In genomic region chr1:87284456-87285240, GRCh38 we compare ENCODE assay signal across 20 cellular contexts.
"Had no signal": no experiment of that assay in that cellular context is flagged by ENCODE, and none has a peak within 500 bp of the region (broad histone marks: within the 10 kb centered on the region; RNA-seq: fewer than 3 reads in every experiment).

No MANE protein-coding gene starts in this region.

- H3K4me3 ChIP-seq: breast epithelium, gastrocnemius medialis, heart left ventricle, lung, ovary, right lobe of liver, suprapubic skin had no signal

- ATAC-seq: gastrocnemius medialis; heart left ventricle; right lobe of liver; stimulated activated naive CD8-positive, alpha-beta T cell treated with anti-CD3 and anti-CD28 coated beads, Interleukin-15, Interleukin-2, amounts not matched to agents 100 U/mL and 50 U/mL, for 24 hours; T-helper 17 cell had no signal

- H3K4me3 Mint-ChIP-seq: activated B cell treated with CpG ODN at 0.5 μM for 24 hours; activated CD4-positive, alpha-beta T cell treated with anti-CD3 and anti-CD28 coated beads, Interleukin-2, amount 10 ng/mL, durations not matched to agents 7 days and 5 days; activated naive CD8-positive, alpha-beta T cell treated with anti-CD3 and anti-CD28 coated beads, Interleukin-2, amount 10 ng/mL, durations not matched to agents 7 days and 5 days; activated T-helper 1 cell treated with anti-CD3 and anti-CD28 coated beads, Interleukin-12 subunit alpha, Interleukin-12 subunit beta, Interleukin-2, Interleukin-4 antibody, amounts not matched to agents 30 ng/mL and 10 ng/mL and 1 ng/mL, durations not matched to agents 14 hours and 24 hours and 36 hours; neural crest cell; T-helper 17 cell; type B pancreatic cell had no signal

- H3K36me3 Mint-ChIP-seq: activated naive CD8-positive, alpha-beta T cell treated with anti-CD3 and anti-CD28 coated beads, Interleukin-2, amount 10 ng/mL, durations not matched to agents 7 days and 5 days; type B pancreatic cell had no signal

- H3K4me1 Mint-ChIP-seq: activated B cell treated with CpG ODN at 0.5 μM for 24 hours; activated CD4-positive, alpha-beta T cell treated with anti-CD3 and anti-CD28 coated beads, Interleukin-2, amount 10 ng/mL, durations not matched to agents 7 days and 5 days; activated naive CD8-positive, alpha-beta T cell treated with anti-CD3 and anti-CD28 coated beads, Interleukin-2, amount 10 ng/mL, durations not matched to agents 7 days and 5 days had no signal

- H3K27ac Mint-ChIP-seq: activated B cell treated with CpG ODN at 0.5 μM for 24 hours; activated CD4-positive, alpha-beta T cell treated with anti-CD3 and anti-CD28 coated beads, Interleukin-2, amount 10 ng/mL, durations not matched to agents 7 days and 5 days; activated naive CD8-positive, alpha-beta T cell treated with anti-CD3 and anti-CD28 coated beads, Interleukin-2, amount 10 ng/mL, durations not matched to agents 7 days and 5 days; activated T-helper 1 cell treated with anti-CD3 and anti-CD28 coated beads, Interleukin-12 subunit alpha, Interleukin-12 subunit beta, Interleukin-2, Interleukin-4 antibody, amounts not matched to agents 30 ng/mL and 10 ng/mL and 1 ng/mL, durations not matched to agents 14 hours and 24 hours and 36 hours; T-helper 17 cell; type B pancreatic cell had no signal

- DNase-seq: activated B cell treated with CpG ODN at 0.5 μM for 24 hours; activated CD4-positive, alpha-beta T cell treated with anti-CD3 and anti-CD28 coated beads, Interleukin-2, amount 10 ng/mL, durations not matched to agents 7 days and 5 days; activated naive CD4-positive, alpha-beta T cell; activated naive CD8-positive, alpha-beta T cell treated with anti-CD3 and anti-CD28 coated beads, Interleukin-2, amount 10 ng/mL, durations not matched to agents 7 days and 5 days; anterior cingulate cortex; cerebellar nuclear complex; dermis blood vessel endothelial cell; gastrocnemius medialis; heart left ventricle; ovary; right lobe of liver; stimulated activated naive CD8-positive, alpha-beta T cell treated with anti-CD3 and anti-CD28 coated beads, Interleukin-15, Interleukin-2, amounts not matched to agents 100 U/mL and 50 U/mL, for 24 hours; T-helper 17 cell had no signal

- H3K4me1 ChIP-seq: breast epithelium, right lobe of liver, suprapubic skin had no signal

- H3K27me3 ChIP-seq: breast epithelium, gastrocnemius medialis, heart left ventricle, ovary, right lobe of liver, suprapubic skin had no signal

- H3K9me3 Mint-ChIP-seq: activated B cell treated with CpG ODN at 0.5 μM for 24 hours; activated CD4-positive, alpha-beta T cell treated with anti-CD3 and anti-CD28 coated beads, Interleukin-2, amount 10 ng/mL, durations not matched to agents 7 days and 5 days; activated naive CD8-positive, alpha-beta T cell treated with anti-CD3 and anti-CD28 coated beads, Interleukin-2, amount 10 ng/mL, durations not matched to agents 7 days and 5 days; activated T-helper 1 cell treated with anti-CD3 and anti-CD28 coated beads, Interleukin-12 subunit alpha, Interleukin-12 subunit beta, Interleukin-2, Interleukin-4 antibody, amounts not matched to agents 30 ng/mL and 10 ng/mL and 1 ng/mL, durations not matched to agents 14 hours and 24 hours and 36 hours; type B pancreatic cell had no signal

- FAIRE-seq: TTC549 had no signal

- H3K36me3 ChIP-seq: breast epithelium, gastrocnemius medialis, heart left ventricle, ovary, right lobe of liver, suprapubic skin had no signal

- H3K27me3 Mint-ChIP-seq: activated B cell treated with CpG ODN at 0.5 μM for 24 hours; activated CD4-positive, alpha-beta T cell treated with anti-CD3 and anti-CD28 coated beads, Interleukin-2, amount 10 ng/mL, durations not matched to agents 7 days and 5 days; type B pancreatic cell had no signal

- H3K9me3 ChIP-seq: breast epithelium, gastrocnemius medialis, heart left ventricle, ovary, right lobe of liver, suprapubic skin had no signal

- H3K27ac ChIP-seq: breast epithelium, gastrocnemius medialis, heart left ventricle, ovary, right lobe of liver, suprapubic skin had no signal
